ENCODE assay signal across 8 cellular contexts in genomic region chrX:22589845-22590244, GRCh38.
"Had no signal": no experiment of that assay in that cellular context is flagged by ENCODE, and none has a peak within 500 bp of the region (broad histone marks: within the 10 kb centered on the region; RNA-seq: fewer than 3 reads in every experiment).

No MANE protein-coding gene starts in this region.

- H3K9me3 ChIP-seq: HAP-1 had no signal

- H3K9ac ChIP-seq: GM23248 had no signal

- H3K27ac ChIP-seq: GM23248 had no signal

- H2AFZ ChIP-seq: GM23248 had no signal

- H3K36me3 ChIP-seq: HAP-1 had no signal

- H3K4me3 ChIP-seq: GM23248, HAP-1, K562 had no signal

- DNase-seq: GM23248, GOT3, H7, HFFc6, IMR-90 had no signal

- H3K4me1 ChIP-seq: HAP-1 had no signal

- ATAC-seq: HCT116, K562 had no signal
